In genomic region chr21:36917487-36918158, GRCh38 we compare ENCODE assay signal across 9 cellular contexts. TPM values are rescaled to one million over a fixed set of nuclear protein-coding genes. Genes with fewer than 3 reads are reported as not detected.
DNase-seq lines count a peak whose midpoint lies in the region; ATAC-seq, FAIRE-seq and TF ChIP-seq lines count a peak whose summit lies in the region.
"Had no signal": no experiment of that assay in that cellular context is flagged by ENCODE, and none has a peak within 500 bp of the region (broad histone marks: within the 10 kb centered on the region; RNA-seq: fewer than 3 reads in every experiment).

No MANE protein-coding gene starts in this region.

- H3K9me3 ChIP-seq in left lung (no peaks in the 10 kb centered on the region), thyroid gland (no peaks in the 10 kb centered on the region)

- in situ Hi-C loops in KBM-7 (cut with MboI; ENCODE audit: low pct_unique_long_range_greater_than_20kb, low sequenced_read_pairs) = no loop called here

- ATAC-seq in left lung = peak; percentile 80

- 74 to 75% methylated on average over 8 of the region's 8 CpGs for WGBS in thyroid gland, 2 donors

- FAIRE-seq in bronchial epithelial cell (lab: Jason Lieb, UNC) = no peak

- H3K27ac ChIP-seq in left lung (no peak overlapping the region), thyroid gland (no peak overlapping the region)

- no peak for TF ChIP-seq POLR2A in thyroid gland (IDR thresholded peaks at IDR 0.05)

- H3K36me3 ChIP-seq in bronchial epithelial cell (ENCODE audit: control insufficient read depth, insufficient read depth, low read length) (no peaks in the 10 kb centered on the region), left lung (no peaks in the 10 kb centered on the region), thyroid gland (no peaks in the 10 kb centered on the region)

- H3K27me3 ChIP-seq in bronchial epithelial cell (ENCODE audit: control insufficient read depth, insufficient read depth, low read length) (no peaks in the 10 kb centered on the region), left lung (no peaks in the 10 kb centered on the region), thyroid gland (no peaks in the 10 kb centered on the region)

- DNase-seq in AG20443 (ENCODE audit: low spot score) (peak; percentile 53), KBM-7 (peak; percentile 1), bronchial epithelial cell (ENCODE audit: low read depth) (peak; percentile 60), left lung (no peak), middle frontal gyrus (ENCODE audit: extremely low spot score, low spot score) (no peak), thyroid gland (no peak)
- DNase-seq in stimulated activated CD4-positive, alpha-beta T cell treated with anti-CD3 and anti-CD28 coated beads, Interleukin-4, amount 100 ng/mL, for 1 hour = no peak
- DNase-seq in effector CD8-positive, alpha-beta T cell (lab: John Stamatoyannopoulos, UW) = no peak
- DNase-seq: activated T-cell treated with anti-CD3 and anti-CD28 coated beads, Interleukin-2, amount 50 U/mL, for 72 hours had no signal

- H3K4me1 ChIP-seq in left lung (peaks cover 0 to 14% of the 10 kb centered on the region in 2 donors), thyroid gland (no peaks in the 10 kb centered on the region)

- TF ChIP-seq CTCF in bronchial epithelial cell (IDR thresholded peaks at IDR 0.05; ENCODE audit: insufficient read depth, low read length, severe bottlenecking) (peak; percentile 87), left lung (IDR thresholded peaks at IDR 0.05) (peak; percentile 10 to 25), thyroid gland (IDR thresholded peaks at IDR 0.05) (peak in 2 of 6 experiments; percentile 12 to 22)

- H3K4me3 ChIP-seq in bronchial epithelial cell (ENCODE audit: low read depth, low read length) (no peak overlapping the region), left lung (no peak overlapping the region), thyroid gland (replicated peaks in 1 of 3) (no peak overlapping the region)

- intact Hi-C loops in left lung (cut with DNase I) = no loop called here
- intact Hi-C loops in thyroid gland (cut with DNase I) = no loop called here

RNA-seq across cellular contexts. Expression of gene HLCS, which starts 48.8 kb away (rescaled TPM):
- total RNA-seq in bronchial epithelial cell (26.3 and 32.1 TPM in 2 replicates), left lung (10 to 100 TPM; 17.4 to 25.3 TPM), thyroid gland (10 to 100 TPM; 34.2 to 70.7 (median 43.4) TPM)

Comparison
In these comparisons a context has a peak if more than half of its experiments do, and no peak if none do; other contexts are left out.
1. DNase-seq: peak in AG20443 (single experiment), KBM-7 (single experiment) and bronchial epithelial cell (single experiment); none in left lung (0 of 2), stimulated activated CD4-positive, alpha-beta T cell treated with anti-CD3 and anti-CD28 coated beads, Interleukin-4, amount 100 ng/mL, for 1 hour (single experiment), middle frontal gyrus (single experiment), effector CD8-positive, alpha-beta T cell (single experiment) and thyroid gland (0 of 2).